ENCODE assay signal across 1 cellular context in genomic region chr3:33067484-33067883, GRCh38.
TF ChIP-seq lines count a peak whose summit lies in the region.

No MANE protein-coding gene starts in this region.

TF ChIP-seq in K562, 482 proteins besides CTCF, POLR2A, EP300 and RAD21 (continued from another document and continues in another):
- TF ChIP-seq ZHX1 (conservative IDR thresholded peaks at IDR 0.05; ENCODE audit: low read length) (no peak), ZNF407 (IDR thresholded peaks at IDR 0.05; ENCODE audit: low read depth) (no peak), PKNOX1 (IDR thresholded peaks at IDR 0.05) (peak; percentile 81), ERF (CRISPR knock-in tag; IDR thresholded peaks at IDR 0.05) (no peak), PPARD (CRISPR knock-in tag; IDR thresholded peaks at IDR 0.05) (no peak), FOS (IDR thresholded peaks at IDR 0.05; ENCODE audit: extremely low read depth, insufficient read length) (peak; percentile 53), NFATC3 (IDR thresholded peaks at IDR 0.05) (no peak), RBM17 (IDR thresholded peaks at IDR 0.05; ENCODE audit: borderline replicate concordance, low read depth, low read length) (no peak), CBFA2T2 (conservative IDR thresholded peaks at IDR 0.05) (0 out of 2 replicates have a peak, but pooled peaks have one; percentile 33), BRCA1 (IDR thresholded peaks at IDR 0.05) (no peak), BRCA1 (CRISPR knock-in tag; IDR thresholded peaks at IDR 0.05) (no peak), FOXK2 (conservative IDR thresholded peaks at IDR 0.05 in 1 of 2, IDR thresholded peaks at IDR 0.05 in 1 of 2; ENCODE audit: low read depth in 2 of 2) (peak; percentile 47 to 52; a peak in 1 of 4 replicates), HNRNPH1 (optimal IDR thresholded peaks at IDR 0.05; ENCODE audit: low read depth, low read length) (no peak), DDX20 (tag; IDR thresholded peaks at IDR 0.05; ENCODE audit: low read depth) (no peak), ZNF217 (CRISPR knock-in tag; IDR thresholded peaks at IDR 0.05) (no peak), CBFA2T3 (IDR thresholded peaks at IDR 0.05) (peak; percentile 75), CHD7 (IDR thresholded peaks at IDR 0.05; ENCODE audit: low read depth, low read length) (no peak), PHB (CRISPR knock-in tag; IDR thresholded peaks at IDR 0.05) (no peak), MEIS2 (IDR thresholded peaks at IDR 0.05; ENCODE audit: partially characterized antibody) (peak; percentile 94), MTA3 (IDR thresholded peaks at IDR 0.05; ENCODE audit: borderline replicate concordance) (no peak), ZNF444 (CRISPR knock-in tag; IDR thresholded peaks at IDR 0.05) (no peak), NR0B1 (IDR thresholded peaks at IDR 0.05; ENCODE audit: partially characterized antibody) (no peak), ZNF780A (CRISPR knock-in tag; IDR thresholded peaks at IDR 0.05) (no peak), SMAD2 (IDR thresholded peaks at IDR 0.05; ENCODE audit: low read depth, low read length) (no peak), SMARCE1 (IDR thresholded peaks at IDR 0.05) (peak; percentile 91), ZEB2 (IDR thresholded peaks at IDR 0.05) (0 out of 2 replicates have a peak, but pooled peaks have one; percentile 51), ZFP1 (CRISPR knock-in tag; IDR thresholded peaks at IDR 0.05) (no peak), TCFL5 (CRISPR knock-in tag; conservative IDR thresholded peaks at IDR 0.05) (no peak)
